1 cellular context compared by ENCODE assay signal in the genomic region with DNA sequence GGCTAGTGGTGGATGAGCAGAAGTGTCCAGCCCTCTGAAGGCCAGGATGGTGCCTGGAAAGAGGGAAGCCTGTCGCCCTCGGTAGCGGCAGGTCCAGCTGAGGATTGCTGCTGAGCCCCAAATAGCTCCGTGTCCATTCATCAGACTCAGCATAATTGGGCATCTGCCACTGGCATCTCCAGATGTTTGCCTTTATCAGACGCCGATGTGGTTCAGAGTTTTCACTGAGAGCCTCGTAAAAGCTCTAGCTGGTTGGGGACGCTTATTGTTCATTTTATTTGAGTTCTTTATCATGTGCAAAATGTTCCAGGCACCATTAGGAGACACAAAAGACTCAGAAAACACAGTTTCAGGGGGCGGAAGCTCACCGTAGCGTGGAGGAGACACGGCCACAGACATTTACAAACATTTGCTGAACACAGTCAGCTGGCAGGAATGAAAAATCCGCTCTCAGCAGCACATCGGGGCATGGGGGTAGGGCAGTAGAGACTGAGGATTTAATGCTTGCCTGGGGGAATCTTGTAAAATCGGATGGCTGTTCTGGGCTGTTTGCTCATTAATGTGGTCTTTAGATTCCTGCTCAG.
TF ChIP-seq lines count a peak whose summit lies in the region.

No MANE protein-coding gene starts in this region.

TF ChIP-seq in H1, 55 proteins besides CTCF, POLR2A, EP300 and RAD21 (continued from another document):
- TF ChIP-seq TEAD4 (IDR thresholded peaks at IDR 0.05; ENCODE audit: low read depth, low read length), result no peak
- no peak for TF ChIP-seq CHD1 (IDR thresholded peaks at IDR 0.05; ENCODE audit: low read depth, low read length)
- TF ChIP-seq JUN (IDR thresholded peaks at IDR 0.05; ENCODE audit: low read depth, low read length), result no peak
- TF ChIP-seq CBX8 (IDR thresholded peaks at IDR 0.05; ENCODE audit: borderline replicate concordance, low read depth, low read length), result no peak
- TF ChIP-seq RXRA (IDR thresholded peaks at IDR 0.05; ENCODE audit: insufficient read depth, low read depth, low read length), result no peak
- TF ChIP-seq SP1 (IDR thresholded peaks at IDR 0.05; ENCODE audit: low read depth, low read length), result no peak
- no peak for TF ChIP-seq CREB1 (IDR thresholded peaks at IDR 0.05)
- no peak for TF ChIP-seq ZNF274 (IDR thresholded peaks at IDR 0.05; ENCODE audit: borderline replicate concordance, extremely low read depth, low read length)
